In genomic region chr2:200781626-200782025, GRCh38 we compare ENCODE assay signal across 22 cellular contexts. TPM values are rescaled to one million over a fixed set of nuclear protein-coding genes. Genes with fewer than 3 reads are reported as not detected.
A peak's percentile ranks its signal among the peaks of the same experiment; 100 is the strongest.
DNase-seq lines count a peak whose midpoint lies in the region; ATAC-seq and TF ChIP-seq lines count a peak whose summit lies in the region.
"Had no signal": no experiment of that assay in that cellular context is flagged by ENCODE, and none has a peak within 500 bp of the region (broad histone marks: within the 10 kb centered on the region; RNA-seq: fewer than 3 reads in every experiment).

No MANE protein-coding gene starts in this region.

- H3K27ac ChIP-seq in RWPE1 (no peak overlapping the region), esophagus muscularis mucosa (replicated peaks in 1 of 4) (no peak overlapping the region), upper lobe of right lung (no peak overlapping the region)
- H3K27ac ChIP-seq: C4-2B, KMS-11, SK-N-MC had no signal

- H3K36me3 ChIP-seq in esophagus muscularis mucosa (no peaks in the 10 kb centered on the region), upper lobe of right lung (no peaks in the 10 kb centered on the region)

- H3K4me1 ChIP-seq in esophagus muscularis mucosa (no peaks in the 10 kb centered on the region), upper lobe of right lung (no peaks in the 10 kb centered on the region)

- ATAC-seq in GM21619 (IDR thresholded peaks at IDR 0.05; ENCODE audit: unreplicated experiment) (no peak), upper lobe of right lung (no peak)
- ATAC-seq: Panc1 had no signal

- peak; percentile 16 for DNase-seq in HPDE6-E6E7 (ENCODE audit: extremely low spot score)
- peak; percentile 52 for DNase-seq in RWPE1 (ENCODE audit: low spot score)
- peak; percentile 81 for DNase-seq in esophagus muscularis mucosa (ENCODE audit: extremely low spot score)
- no peak for DNase-seq in GM10248 (ENCODE audit: extremely low spot score)
- no peak for DNase-seq in upper lobe of right lung
- DNase-seq in G401 (ENCODE audit: low spot score): no peak
- DNase-seq: CD8-positive, alpha-beta memory T cell; DMS79 treated with DMSO at 0.1 percent for 48 hours; NCI-H1092 treated with DMSO at 0.1 percent for 48 hours; NCI-H1436 treated with DMSO at 0.1 percent for 48 hours; NCI-H1930; NCI-H2107; NCI-H446; NCI-H524 treated with DMSO at 0.1 percent for 48 hours; NCI-H82; NK-92 treated with Interleukin-12 subunit alpha and Interleukin-12 subunit beta, amount 100 ng/mL, for 24 hours; SIG-M5 had no signal

- CTCF ChIA-PET in RWPE1 (lab: Yijun Ruan, JAX) (interaction anchor here (0.8 kb wide), 1 partner anchor 68 kb away, joined by 3 read pairs; no protein-coding TSS in a partner anchor), GM10248 (lab: Yijun Ruan, JAX) (interaction anchor here (0.8 kb wide), 1 partner anchor 47 kb away, joined by 3 read pairs; no protein-coding TSS in a partner anchor)

- H3K27me3 ChIP-seq in esophagus muscularis mucosa: no peaks in the 10 kb centered on the region
- H3K27me3 ChIP-seq in upper lobe of right lung: no peaks in the 10 kb centered on the region

- POLR2A ChIA-PET in RWPE1 (lab: Yijun Ruan, JAX; ENCODE audit: low non-redundant PET) (no interaction called here), GM10248 (lab: Yijun Ruan, JAX) (no interaction called here)

- no peak for TF ChIP-seq CTCF in RWPE1 (conservative IDR thresholded peaks at IDR 0.05; ENCODE audit: low read depth)
- TF ChIP-seq CTCF in esophagus muscularis mucosa (IDR thresholded peaks at IDR 0.05): no peak
- no peak for TF ChIP-seq CTCF in GM10248 (IDR thresholded peaks at IDR 0.05; ENCODE audit: control extremely low read depth, extremely low read depth, low read depth, missing control alignments)
- TF ChIP-seq CTCF in upper lobe of right lung (IDR thresholded peaks at IDR 0.05): no peak

- 85% methylated on average over 5 of the region's 5 CpGs for WGBS in esophagus muscularis mucosa

- in situ Hi-C loops in G401 (cut with HindIII; ENCODE audit: low sequenced_read_pairs): no loop called here

- H3K4me3 ChIP-seq in esophagus muscularis mucosa (no peak overlapping the region), upper lobe of right lung (no peak overlapping the region)
- H3K4me3 ChIP-seq: SK-N-MC had no signal

- no peak for TF ChIP-seq POLR2A in esophagus muscularis mucosa (IDR thresholded peaks at IDR 0.05; ENCODE audit: low read depth)

- intact Hi-C loops in esophagus muscularis mucosa (cut with DNase I): no loop called here
- intact Hi-C loops in upper lobe of right lung (cut with DNase I): no loop called here

- TF ChIP-seq EP300 in esophagus muscularis mucosa (IDR thresholded peaks at IDR 0.05): no peak

- H3K9me3 ChIP-seq in esophagus muscularis mucosa: no peaks in the 10 kb centered on the region
- no peaks in the 10 kb centered on the region for H3K9me3 ChIP-seq in upper lobe of right lung

RNA-seq across cellular contexts. Expression of gene BZW1, which starts 30.1 kb away (rescaled TPM):
- total RNA-seq in esophagus muscularis mucosa (100 to 1,000 TPM; 262 to 444 (median 376) TPM), upper lobe of right lung (158 TPM)
- 474 and 596 TPM in 2 replicates for total RNA-seq in G401 (2014; rRNA removed; shearing (Covaris generic))

Comparison
In these comparisons a context has a peak if more than half of its experiments do, and no peak if none do; other contexts are left out.
1. DNase-seq: peak in HPDE6-E6E7 (single experiment), RWPE1 (single experiment) and esophagus muscularis mucosa (single experiment); none in GM10248 (single experiment), upper lobe of right lung (single experiment) and G401 (single experiment).